30 cellular contexts compared by ENCODE assay signal in genomic region chr6:148807784-148808183, GRCh38.
"Had no signal": no experiment of that assay in that cellular context is flagged by ENCODE, and none has a peak within 500 bp of the region (broad histone marks: within the 10 kb centered on the region; RNA-seq: fewer than 3 reads in every experiment).

No MANE protein-coding gene starts in this region.

- DNase-seq: activated CD4-positive, alpha-beta memory T cell treated with anti-CD3 and anti-CD28 coated beads, Interleukin-2, amount 10 ng/mL, durations not matched to agents 7 days and 5 days; activated CD4-positive, alpha-beta T cell treated with anti-CD3 and anti-CD28 coated beads for 1 hour; activated CD4-positive, alpha-beta T cell treated with anti-CD3 and anti-CD28 coated beads for 48 hours; activated CD4-positive, CD25-positive, alpha-beta regulatory T cell; activated CD8-positive, alpha-beta memory T cell treated with anti-CD3 and anti-CD28 coated beads for 24 hours; activated CD8-positive, alpha-beta memory T cell treated with anti-CD3 and anti-CD28 coated beads, Interleukin-2, amount 10 ng/mL, durations not matched to agents 7 days and 5 days; activated CD8-positive, alpha-beta memory T cell treated with anti-CD3 and anti-CD28 coated beads, Interleukin-2, amount 50 U/mL, for 48 hours; activated effector memory CD4-positive, alpha-beta T cell treated with anti-CD3 and anti-CD28 coated beads, Interleukin-2, amount 50 U/mL, for 16 hours; activated naive CD4-positive, alpha-beta T cell; activated naive CD4-positive, alpha-beta T cell treated with anti-CD3 and anti-CD28 coated beads, Interleukin-2, amount 50 U/mL, for 16 hours; activated naive CD8-positive, alpha-beta T cell treated with anti-CD3 and anti-CD28 coated beads for 36 hours; activated T-cell treated with anti-CD3 and anti-CD28 coated beads, Interleukin-2, amount 50 U/mL, for 48 hours; amygdala; Kasumi-1; MM.1S; NCI-H1092; NCI-H1436 treated with DMSO at 0.1 percent for 48 hours; NCI-H1694 treated with DMSO at 0.1 percent for 48 hours; NCI-H2029; NCI-H345; NCI-H524 treated with DMSO at 0.1 percent for 48 hours; NCI-H748 treated with DMSO at 0.1 percent for 48 hours; NK-92 treated with Interleukin-12 subunit alpha and Interleukin-12 subunit beta, amount 100 ng/mL, for 24 hours; PC-3; Peyer's patch; Right ventricle myocardium superior; SW 1271; T-helper 1 cell; T1000; WERI-Rb-1 had no signal

- ATAC-seq: activated CD8-positive, alpha-beta memory T cell treated with anti-CD3 and anti-CD28 coated beads, Interleukin-2, amount 10 ng/mL, durations not matched to agents 7 days and 5 days; PC-3 had no signal
